28 cellular contexts compared by ENCODE assay signal in the genomic region with DNA sequence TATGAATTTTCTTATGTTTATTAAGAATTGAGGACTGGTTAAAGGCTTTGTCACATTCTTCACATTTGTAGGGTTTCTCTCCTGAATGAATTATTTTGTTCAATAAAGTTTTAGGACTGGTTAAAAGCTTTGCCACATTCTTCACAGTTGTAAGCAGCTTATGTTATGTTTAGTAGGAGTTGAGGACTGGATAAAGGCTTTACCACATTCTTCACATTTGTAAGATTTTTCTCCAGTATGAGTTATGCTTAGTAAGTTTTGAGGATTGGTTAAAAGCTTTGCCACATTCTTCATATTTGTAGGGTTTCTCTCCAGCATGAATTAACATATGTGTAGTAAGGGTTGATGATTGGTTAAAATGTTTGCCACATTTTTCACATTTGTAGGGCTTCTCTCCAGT.
A peak's percentile ranks its signal among the peaks of the same experiment; 100 is the strongest.
DNase-seq lines count a peak whose midpoint lies in the region; ATAC-seq and TF ChIP-seq lines count a peak whose summit lies in the region.
"Had no signal": no experiment of that assay in that cellular context is flagged by ENCODE, and none has a peak within 500 bp of the region (broad histone marks: within the 10 kb centered on the region; RNA-seq: fewer than 3 reads in every experiment).

No MANE protein-coding gene starts in this region.

- no peaks in the 10 kb centered on the region for H3K79me2 ChIP-seq in SK-N-SH (ENCODE audit: insufficient read depth)
- H3K79me2 ChIP-seq: parathyroid adenoma had no signal

- H3K9me2 ChIP-seq in SK-N-SH = no peaks in the 10 kb centered on the region

- H3K4me2 ChIP-seq in SK-N-SH = no peak overlapping the region
- H3K4me2 ChIP-seq in neuronal stem cell (ENCODE audit: insufficient read depth, low read length, poor library complexity, severe bottlenecking) = no peak overlapping the region

- H2AFZ ChIP-seq in SK-N-SH (ENCODE audit: low read depth) (no peak overlapping the region), neuronal stem cell (ENCODE audit: low read length) (no peak overlapping the region)
- H2AFZ ChIP-seq: parathyroid adenoma had no signal

- ATAC-seq in SK-N-SH treated with all-trans-retinoic acid at 6 μM for 48 hours = no peak
- ATAC-seq: activated T-cell treated with anti-CD3 and anti-CD28 coated beads, Interleukin-2, amount 50 U/mL, for 72 hours; heart left ventricle; sciatic nerve; stimulated activated naive CD8-positive, alpha-beta T cell treated with anti-CD3 and anti-CD28 coated beads, Interleukin-15, amount 100 ng/mL, for 72 hours had no signal

- H2BK5ac ChIP-seq in neuronal stem cell (ENCODE audit: low read length) = no peak overlapping the region

- TF ChIP-seq RAD21 in SK-N-SH (IDR thresholded peaks at IDR 0.05; ENCODE audit: low read length) = no peak

- no peak overlapping the region for H3K23ac ChIP-seq in neuronal stem cell (ENCODE audit: low read depth, low read length, poor library complexity)

- intact Hi-C loops in head of caudate nucleus (cut with DNase I) = no loop called here

- H4K20me1 ChIP-seq in SK-N-SH (ENCODE audit: insufficient read depth) = no peaks in the 10 kb centered on the region

- H3K4me1 ChIP-seq in SK-N-SH (ENCODE audit: control insufficient read depth in 1 of 2, insufficient read depth in 2 of 2, low read depth in 1 of 2, low read length in 1 of 2) = no peaks in the 10 kb centered on the region
- H3K4me1 ChIP-seq in neuronal stem cell (ENCODE audit: control insufficient read depth in 2 of 2, insufficient read depth in 1 of 2, low read depth in 1 of 2, low read length in 2 of 2) = no peaks in the 10 kb centered on the region
- H3K4me1 ChIP-seq: heart left ventricle, left ventricle myocardium inferior, parathyroid adenoma, tibial nerve had no signal

- no peak overlapping the region for H4K91ac ChIP-seq in neuronal stem cell (ENCODE audit: low read depth, low read length, poor library complexity)

- CTCF ChIA-PET in SK-N-SH (lab: Yijun Ruan, JAX) = no interaction called here

- no peaks in the 10 kb centered on the region for H3K79me1 ChIP-seq in neuronal stem cell (ENCODE audit: low read depth, low read length)

- no peak for TF ChIP-seq EP300 in SK-N-SH (IDR thresholded peaks at IDR 0.05; ENCODE audit: borderline replicate concordance in 1 of 2, low read depth in 1 of 2, low read length in 1 of 2)

- H3K36me3 ChIP-seq in SK-N-SH (replicated peaks in 1 of 2; ENCODE audit: control insufficient read depth in 1 of 2, insufficient read depth in 2 of 2, low read length in 1 of 2) = no peaks in the 10 kb centered on the region
- H3K36me3 ChIP-seq in neuronal stem cell (replicated peaks in 1 of 2; ENCODE audit: control insufficient read depth in 2 of 2, insufficient read depth in 2 of 2, low read length in 2 of 2) = no peaks in the 10 kb centered on the region
- H3K36me3 ChIP-seq: heart left ventricle, left ventricle myocardium inferior, tibial nerve had no signal

- DNase-seq in SK-N-SH (no peak), astrocyte of the hippocampus (ENCODE audit: low read depth, low spot score) (peak; percentile 16), kidney glomerular epithelial cell (lab: John Stamatoyannopoulos, UW) (peak; percentile 12), head of caudate nucleus (no peak), neuronal stem cell (ENCODE audit: low spot score) (no peak), HuH-7.5 (ENCODE audit: low spot score) (no peak), NCI-H748 (lab: John Stamatoyannopoulos, UW; ENCODE audit: unreplicated experiment) (no peak)
- DNase-seq: activated CD4-positive, alpha-beta T cell treated with anti-CD3 and anti-CD28 coated beads for 4 hours; activated naive CD4-positive, alpha-beta T cell treated with anti-CD3 and anti-CD28 coated beads, Interleukin-2, amount 50 U/mL, for 16 hours; activated T-cell treated with anti-CD3 and anti-CD28 coated beads, Interleukin-2, amount 50 U/mL, for 72 hours; anterior cingulate cortex; CD4-positive, alpha-beta T cell; central memory CD4-positive, alpha-beta T cell; heart left ventricle; Kasumi-1; left ventricle myocardium inferior; NCI-H1694 treated with DMSO at 0.1 percent for 48 hours; NCI-H2171 treated with DMSO at 0.1 percent for 48 hours; NCI-H82; RPMI8226; stimulated activated naive CD8-positive, alpha-beta T cell treated with anti-CD3 and anti-CD28 coated beads, Interleukin-15, amount 100 ng/mL, for 72 hours; T-helper 2 cell had no signal

- no peak overlapping the region for H3K4ac ChIP-seq in neuronal stem cell (ENCODE audit: low read length)

- H3K27ac ChIP-seq in SK-N-SH (ENCODE audit: low read depth in 2 of 2, low read length in 1 of 2) (no peak overlapping the region), neuronal stem cell (replicated peaks; ENCODE audit: low read length) (no peak overlapping the region)
- H3K27ac ChIP-seq: 22Rv1, epithelial cell of prostate, heart left ventricle, left ventricle myocardium inferior, parathyroid adenoma, tibial nerve had no signal

- H2BK120ac ChIP-seq in neuronal stem cell (ENCODE audit: low read depth, low read length) = no peak overlapping the region

- no peak overlapping the region for H4K8ac ChIP-seq in neuronal stem cell (ENCODE audit: low read depth, low read length)

- TF ChIP-seq CTCF in SK-N-SH (IDR thresholded peaks at IDR 0.05) = no peak

- H2AK5ac ChIP-seq in neuronal stem cell (ENCODE audit: low read depth, low read length) = no peak overlapping the region

- H2BK12ac ChIP-seq in neuronal stem cell (ENCODE audit: low read length) = no peak overlapping the region

- no peaks in the 10 kb centered on the region for H3F3A ChIP-seq in SK-N-SH (replicated peaks; ENCODE audit: insufficient read depth)

- no peaks in the 10 kb centered on the region for H3K27me3 ChIP-seq in SK-N-SH (ENCODE audit: insufficient read depth)
- no peaks in the 10 kb centered on the region for H3K27me3 ChIP-seq in neuronal stem cell (ENCODE audit: control insufficient read depth in 3 of 3, insufficient read depth in 3 of 3, low read depth in 1 of 3, low read length in 3 of 3)
- H3K27me3 ChIP-seq: tibial nerve had no signal

- no peak overlapping the region for H3K4me3 ChIP-seq in SK-N-SH (ENCODE audit: low read depth in 2 of 2, low read length in 1 of 2)
- no peak overlapping the region for H3K4me3 ChIP-seq in neuronal stem cell (ENCODE audit: low read length in 2 of 2)
- H3K4me3 ChIP-seq: heart left ventricle, left ventricle myocardium inferior, tibial nerve had no signal

- H3K9ac ChIP-seq in SK-N-SH (no peak overlapping the region), neuronal stem cell (ENCODE audit: low read depth, low read length, poor library complexity) (no peak overlapping the region)
- H3K9ac ChIP-seq: parathyroid adenoma had no signal

- no peak overlapping the region for H3K14ac ChIP-seq in neuronal stem cell (ENCODE audit: low read length)

- H3K9me3 ChIP-seq in SK-N-SH (no peaks in the 10 kb centered on the region), neuronal stem cell (replicated peaks in 1 of 2; ENCODE audit: control insufficient read depth in 2 of 2, insufficient read depth in 1 of 2, low read depth in 1 of 2, low read length in 2 of 2) (no peaks in the 10 kb centered on the region)
- H3K9me3 ChIP-seq: heart left ventricle, left ventricle myocardium inferior, tibial nerve had no signal

- H3K18ac ChIP-seq in neuronal stem cell (ENCODE audit: low read length) = no peak overlapping the region

- no peak overlapping the region for H2BK15ac ChIP-seq in neuronal stem cell (ENCODE audit: low read length)

- POLR2A ChIA-PET in SK-N-SH (lab: Yijun Ruan, JAX) = no interaction called here

TF ChIP-seq in SK-N-SH treated with all-trans-retinoic acid at 6 μM for 48 hours, 23 proteins besides CTCF, POLR2A, EP300 and RAD21:
- TF ChIP-seq BACH2 (CRISPR knock-in tag; IDR thresholded peaks at IDR 0.05; ENCODE audit: borderline replicate concordance) = no peak
- TF ChIP-seq, protein P1, sequence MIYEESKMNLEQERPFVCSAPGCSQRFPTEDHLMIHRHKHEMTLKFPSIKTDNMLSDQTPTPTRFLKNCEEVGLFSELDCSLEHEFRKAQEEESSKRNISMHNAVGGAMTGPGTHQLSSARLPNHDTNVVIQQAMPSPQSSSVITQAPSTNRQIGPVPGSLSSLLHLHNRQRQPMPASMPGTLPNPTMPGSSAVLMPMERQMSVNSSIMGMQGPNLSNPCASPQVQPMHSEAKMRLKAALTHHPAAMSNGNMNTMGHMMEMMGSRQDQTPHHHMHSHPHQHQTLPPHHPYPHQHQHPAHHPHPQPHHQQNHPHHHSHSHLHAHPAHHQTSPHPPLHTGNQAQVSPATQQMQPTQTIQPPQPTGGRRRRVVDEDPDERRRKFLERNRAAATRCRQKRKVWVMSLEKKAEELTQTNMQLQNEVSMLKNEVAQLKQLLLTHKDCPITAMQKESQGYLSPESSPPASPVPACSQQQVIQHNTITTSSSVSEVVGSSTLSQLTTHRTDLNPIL (CRISPR knock-in tag; IDR thresholded peaks at IDR 0.05; ENCODE audit: low read depth) = no peak
- peak; percentile 6; the same call in 1 of the 2 replicates for TF ChIP-seq ISL1 (CRISPR knock-in tag; IDR thresholded peaks at IDR 0.05)
- TF ChIP-seq GLIS3 (CRISPR knock-in tag; IDR thresholded peaks at IDR 0.05) = no peak
TF ChIP-seq in SK-N-SH treated with all-trans-retinoic acid at 6 μM for 48 hours: peak in this region for 1.

TF ChIP-seq in SK-N-SH, 30 proteins besides CTCF, POLR2A, EP300 and RAD21 (continues in another document):
- TF ChIP-seq USF1 (IDR thresholded peaks at IDR 0.05; ENCODE audit: borderline replicate concordance, low read depth) (no peak), FOXJ3 (CRISPR knock-in tag; IDR thresholded peaks at IDR 0.05) (no peak), SIN3A (IDR thresholded peaks at IDR 0.05; ENCODE audit: borderline replicate concordance, low read depth, low read length) (no peak), MEF2A (IDR thresholded peaks at IDR 0.05; ENCODE audit: borderline replicate concordance, low read depth) (no peak), SMC3 (IDR thresholded peaks at IDR 0.05; ENCODE audit: low read depth, low read length) (no peak), TEAD4 (IDR thresholded peaks at IDR 0.05; ENCODE audit: borderline replicate concordance, insufficient read depth) (no peak), RCOR1 (IDR thresholded peaks at IDR 0.05; ENCODE audit: low read length) (no peak)
- TF ChIP-seq, protein P2, sequence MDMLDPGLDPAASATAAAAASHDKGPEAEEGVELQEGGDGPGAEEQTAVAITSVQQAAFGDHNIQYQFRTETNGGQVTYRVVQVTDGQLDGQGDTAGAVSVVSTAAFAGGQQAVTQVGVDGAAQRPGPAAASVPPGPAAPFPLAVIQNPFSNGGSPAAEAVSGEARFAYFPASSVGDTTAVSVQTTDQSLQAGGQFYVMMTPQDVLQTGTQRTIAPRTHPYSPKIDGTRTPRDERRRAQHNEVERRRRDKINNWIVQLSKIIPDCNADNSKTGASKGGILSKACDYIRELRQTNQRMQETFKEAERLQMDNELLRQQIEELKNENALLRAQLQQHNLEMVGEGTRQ (IDR thresholded peaks at IDR 0.05; ENCODE audit: borderline replicate concordance, low read depth, low read length) = no peak

Comparison
In these comparisons a context has a peak if more than half of its experiments do, and no peak if none do; other contexts are left out.
1. DNase-seq: peak in astrocyte of the hippocampus (single experiment) and kidney glomerular epithelial cell (single experiment); none in SK-N-SH (single experiment), head of caudate nucleus (0 of 42), neuronal stem cell (single experiment), HuH-7.5 (single experiment) and NCI-H748 (single experiment).